Comparison of ENCODE assay signal across 22 cellular contexts in genomic region chr9:37958154-37958553, GRCh38.
"Had no signal": no experiment of that assay in that cellular context is flagged by ENCODE, and none has a peak within 500 bp of the region (broad histone marks: within the 10 kb centered on the region; RNA-seq: fewer than 3 reads in every experiment).

No MANE protein-coding gene starts in this region.

- H3K4me2 ChIP-seq: hepatocyte had no signal

- H3K4me3 ChIP-seq: hepatocyte, lung, suprapubic skin, transverse colon, vagina had no signal

- H3K36me3 ChIP-seq: transverse colon, vagina had no signal

- DNase-seq: activated CD4-positive, alpha-beta memory T cell treated with anti-CD3 and anti-CD28 coated beads, Interleukin-2, amount 10 ng/mL, durations not matched to agents 7 days and 5 days; activated CD4-positive, alpha-beta T cell treated with anti-CD3 and anti-CD28 coated beads, Interleukin-2, amount 10 ng/mL, durations not matched to agents 24 days and 14 days; activated CD8-positive, alpha-beta memory T cell treated with anti-CD3 and anti-CD28 coated beads, Interleukin-2, amount 10 ng/mL, durations not matched to agents 7 days and 5 days; activated gamma-delta T cell; activated naive CD4-positive, alpha-beta T cell treated with anti-CD3 and anti-CD28 coated beads, Interleukin-2, amount 50 U/mL, for 16 hours; activated naive CD8-positive, alpha-beta T cell treated with anti-CD3 and anti-CD28 coated beads, Interleukin-2, amount 50 U/mL, for 24 hours; brain microvascular endothelial cell; central memory CD4-positive, alpha-beta T cell; erythroblast; foreskin keratinocyte; glutamatergic neuron; immature natural killer cell; naive B cell; stimulated activated CD4-positive, alpha-beta T cell treated with anti-CD3 and anti-CD28 coated beads, Interleukin-4, amount 100 ng/mL, for 4 hours; stimulated activated naive CD8-positive, alpha-beta T cell treated with anti-CD3 and anti-CD28 coated beads, Interleukin-15, amount 100 ng/mL, for 72 hours; T-helper 17 cell; transverse colon had no signal

- H3K27ac Mint-ChIP-seq: activated CD4-positive, alpha-beta memory T cell treated with anti-CD3 and anti-CD28 coated beads, Interleukin-2, amount 10 ng/mL, durations not matched to agents 7 days and 5 days; activated CD4-positive, alpha-beta T cell treated with anti-CD3 and anti-CD28 coated beads, Interleukin-2, amount 10 ng/mL, durations not matched to agents 24 days and 14 days; activated CD8-positive, alpha-beta memory T cell treated with anti-CD3 and anti-CD28 coated beads, Interleukin-2, amount 10 ng/mL, durations not matched to agents 7 days and 5 days; activated naive CD8-positive, alpha-beta T cell treated with anti-CD3 and anti-CD28 coated beads, Interleukin-2, amount 50 U/mL, for 24 hours; activated T-helper 1 cell treated with anti-CD3 and anti-CD28 coated beads, Interleukin-12 subunit alpha, Interleukin-12 subunit beta, Interleukin-2, Interleukin-4 antibody, amounts not matched to agents 30 ng/mL and 10 ng/mL and 1 ng/mL, durations not matched to agents 14 hours and 24 hours and 36 hours; immature natural killer cell; T-helper 17 cell had no signal

- H3K4me3 Mint-ChIP-seq: activated CD4-positive, alpha-beta memory T cell treated with anti-CD3 and anti-CD28 coated beads, Interleukin-2, amount 10 ng/mL, durations not matched to agents 7 days and 5 days; activated CD4-positive, alpha-beta T cell treated with anti-CD3 and anti-CD28 coated beads, Interleukin-2, amount 10 ng/mL, durations not matched to agents 24 days and 14 days; activated CD8-positive, alpha-beta memory T cell treated with anti-CD3 and anti-CD28 coated beads, Interleukin-2, amount 10 ng/mL, durations not matched to agents 7 days and 5 days; activated naive CD8-positive, alpha-beta T cell treated with anti-CD3 and anti-CD28 coated beads, Interleukin-2, amount 50 U/mL, for 24 hours; activated T-helper 1 cell treated with anti-CD3 and anti-CD28 coated beads, Interleukin-12 subunit alpha, Interleukin-12 subunit beta, Interleukin-2, Interleukin-4 antibody, amounts not matched to agents 30 ng/mL and 10 ng/mL and 1 ng/mL, durations not matched to agents 14 hours and 24 hours and 36 hours; immature natural killer cell; naive B cell; stimulated activated naive CD8-positive, alpha-beta T cell treated with anti-CD3 and anti-CD28 coated beads, Interleukin-15, amount 100 ng/mL, for 72 hours had no signal

- H3K9me3 ChIP-seq: suprapubic skin, transverse colon, vagina had no signal

- H3K9me3 Mint-ChIP-seq: activated CD4-positive, alpha-beta memory T cell treated with anti-CD3 and anti-CD28 coated beads, Interleukin-2, amount 10 ng/mL, durations not matched to agents 7 days and 5 days; activated CD4-positive, alpha-beta T cell treated with anti-CD3 and anti-CD28 coated beads, Interleukin-2, amount 10 ng/mL, durations not matched to agents 24 days and 14 days; activated naive CD8-positive, alpha-beta T cell treated with anti-CD3 and anti-CD28 coated beads, Interleukin-2, amount 50 U/mL, for 24 hours; activated T-helper 1 cell treated with anti-CD3 and anti-CD28 coated beads, Interleukin-12 subunit alpha, Interleukin-12 subunit beta, Interleukin-2, Interleukin-4 antibody, amounts not matched to agents 30 ng/mL and 10 ng/mL and 1 ng/mL, durations not matched to agents 14 hours and 24 hours and 36 hours; immature natural killer cell; naive B cell; stimulated activated naive CD8-positive, alpha-beta T cell treated with anti-CD3 and anti-CD28 coated beads, Interleukin-15, amount 100 ng/mL, for 72 hours had no signal

- H3K27ac ChIP-seq: brain microvascular endothelial cell, foreskin keratinocyte, hepatocyte, suprapubic skin, transverse colon, vagina had no signal

- H3K27me3 Mint-ChIP-seq: activated CD4-positive, alpha-beta memory T cell treated with anti-CD3 and anti-CD28 coated beads, Interleukin-2, amount 10 ng/mL, durations not matched to agents 7 days and 5 days; activated CD4-positive, alpha-beta T cell treated with anti-CD3 and anti-CD28 coated beads, Interleukin-2, amount 10 ng/mL, durations not matched to agents 24 days and 14 days; activated CD8-positive, alpha-beta memory T cell treated with anti-CD3 and anti-CD28 coated beads, Interleukin-2, amount 10 ng/mL, durations not matched to agents 7 days and 5 days; activated naive CD8-positive, alpha-beta T cell treated with anti-CD3 and anti-CD28 coated beads, Interleukin-2, amount 50 U/mL, for 24 hours; stimulated activated naive CD8-positive, alpha-beta T cell treated with anti-CD3 and anti-CD28 coated beads, Interleukin-15, amount 100 ng/mL, for 72 hours had no signal

- H3K36me3 Mint-ChIP-seq: activated CD8-positive, alpha-beta memory T cell treated with anti-CD3 and anti-CD28 coated beads, Interleukin-2, amount 10 ng/mL, durations not matched to agents 7 days and 5 days; naive B cell had no signal

- H3K4me1 ChIP-seq: foreskin keratinocyte had no signal

- H2AFZ ChIP-seq: hepatocyte had no signal

- H3K4me1 Mint-ChIP-seq: naive B cell had no signal

- H3K27me3 ChIP-seq: brain microvascular endothelial cell, foreskin keratinocyte, hepatocyte, suprapubic skin, transverse colon, vagina had no signal
